Comparison of ENCODE assay signal across 31 cellular contexts in the genomic region with DNA sequence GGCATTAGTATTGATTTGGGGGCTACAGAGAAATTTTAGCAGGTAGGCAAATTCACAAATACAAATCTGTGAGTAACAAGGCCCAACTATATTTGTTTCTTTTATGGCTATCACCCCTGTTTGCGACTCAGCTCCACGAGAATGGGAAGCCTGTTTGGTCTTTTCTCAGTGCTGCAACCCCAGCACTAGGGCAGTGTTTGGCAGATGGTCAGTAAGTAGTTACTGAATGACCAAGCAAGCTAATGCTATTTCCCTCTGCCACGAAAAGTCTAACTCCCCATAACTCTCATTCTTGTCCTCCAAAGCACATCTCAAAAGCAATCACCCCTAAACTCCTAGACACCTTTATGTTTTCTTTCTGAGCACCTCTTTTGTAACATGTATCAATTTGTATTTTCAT.
DNase-seq lines count a peak whose midpoint lies in the region; ATAC-seq and TF ChIP-seq lines count a peak whose summit lies in the region.
"Had no signal": no experiment of that assay in that cellular context is flagged by ENCODE, and none has a peak within 500 bp of the region (broad histone marks: within the 10 kb centered on the region; RNA-seq: fewer than 3 reads in every experiment).

No MANE protein-coding gene starts in this region.

- H3K4me3 ChIP-seq in ascending aorta = no peak overlapping the region
- H3K4me3 ChIP-seq: A549; BLaER1; BLaER1 treated with 17β-estradiol and CSF1 and Interleukin-3, amounts not matched to agents 10 nM and 100 nM had no signal

- DNase-seq in left lobe of liver (ENCODE audit: low spot score) (no peak), myocyte (ENCODE audit: low read depth) (peak; percentile 3), renal cortical epithelial cell (ENCODE audit: low read depth) (peak; percentile 49), ascending aorta (ENCODE audit: low spot score in 2 of 2) (no peak), RKO (ENCODE audit: low spot score) (no peak), GM19238 (ENCODE audit: insufficient read length, low spot score) (no peak)
- DNase-seq: 8988T; ACHN; AML-193; BE2C; C1 segment of cervical spinal cord; Caco-2; Calu3; CD4-positive, alpha-beta memory T cell; CD4-positive, alpha-beta T cell; CD4-positive, CD25-positive, alpha-beta regulatory T cell; CD8-positive, alpha-beta memory T cell; CD8-positive, alpha-beta T cell; COR-L47; DMS 273 treated with DMSO at 0.1 percent for 48 hours; DMS153; DMS53; DMS79; DMS79 treated with DMSO at 0.1 percent for 48 hours; DND-41; EL had no signal

- H3K27me3 ChIP-seq in ascending aorta = no peaks in the 10 kb centered on the region
- H3K27me3 ChIP-seq: BE2C; BLaER1; BLaER1 treated with 17β-estradiol and CSF1 and Interleukin-3, amounts not matched to agents 10 nM and 100 nM had no signal

- no peaks in the 10 kb centered on the region for H3K36me3 ChIP-seq in ascending aorta
- H3K36me3 ChIP-seq: BE2C; BLaER1; BLaER1 treated with 17β-estradiol and CSF1 and Interleukin-3, amounts not matched to agents 10 nM and 100 nM had no signal

- peak; percentile 48 for ATAC-seq in left lobe of liver
- ATAC-seq: A549; CD8-positive, alpha-beta T cell had no signal

- intact Hi-C loops in ascending aorta (cut with DNase I) = no loop called here

- H3K4me1 ChIP-seq in ascending aorta = no peaks in the 10 kb centered on the region
- H3K4me1 ChIP-seq: BE2C; BLaER1; BLaER1 treated with 17β-estradiol and CSF1 and Interleukin-3, amounts not matched to agents 10 nM and 100 nM had no signal

- no peak for TF ChIP-seq CTCF in ascending aorta (IDR thresholded peaks at IDR 0.05)

- no peak overlapping the region for H3K27ac ChIP-seq in ascending aorta
- H3K27ac ChIP-seq: 22Rv1; A549; BLaER1; BLaER1 treated with 17β-estradiol and CSF1 and Interleukin-3, amounts not matched to agents 10 nM and 100 nM; C4-2B had no signal

- H3K9me3 ChIP-seq in ascending aorta = no peaks in the 10 kb centered on the region
- H3K9me3 ChIP-seq: A549; BE2C; BLaER1; BLaER1 treated with 17β-estradiol and CSF1 and Interleukin-3, amounts not matched to agents 10 nM and 100 nM; Caco-2 had no signal

Comparison
In these comparisons a context has a peak if more than half of its experiments do, and no peak if none do; other contexts are left out.
1. DNase-seq: peak in myocyte (single experiment) and renal cortical epithelial cell (single experiment); none in left lobe of liver (single experiment), ascending aorta (0 of 2), RKO (single experiment) and GM19238 (single experiment).